In the genomic region with DNA sequence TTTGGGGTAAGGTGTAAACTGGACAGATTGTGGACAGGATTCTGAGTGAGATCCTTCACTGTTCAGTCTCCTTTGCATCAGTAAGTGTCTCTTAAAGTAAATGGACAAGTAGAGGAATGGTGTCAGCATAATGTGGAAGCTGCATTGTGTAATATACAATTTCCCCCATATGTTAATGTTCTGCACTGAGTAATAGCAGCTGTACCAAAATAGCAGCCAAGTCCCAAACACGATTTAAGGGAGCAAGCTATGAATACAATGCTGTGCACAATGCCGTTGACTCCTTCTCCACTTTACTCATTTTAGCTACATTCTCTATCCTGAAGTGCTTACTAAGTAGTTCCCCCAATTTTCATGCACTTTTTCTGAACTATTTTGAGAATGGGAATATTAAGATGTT, we compare ENCODE assay signal across 16 cellular contexts.
"Had no signal": no experiment of that assay in that cellular context is flagged by ENCODE, and none has a peak within 500 bp of the region (broad histone marks: within the 10 kb centered on the region; RNA-seq: fewer than 3 reads in every experiment).

No MANE protein-coding gene starts in this region.

- H3K27ac ChIP-seq: brain microvascular endothelial cell, left ventricle myocardium inferior, thyroid gland, vagina had no signal

- H3K27ac Mint-ChIP-seq: activated CD4-positive, alpha-beta T cell treated with anti-CD3 and anti-CD28 coated beads, Interleukin-2, amount 10 ng/mL, durations not matched to agents 7 days and 5 days; activated naive CD8-positive, alpha-beta T cell treated with anti-CD3 and anti-CD28 coated beads for 36 hours; activated T-cell treated with anti-CD3 and anti-CD28 coated beads, Interleukin-2, amount 50 U/mL, for 72 hours; memory B cell; natural killer cell; stimulated activated memory B cell treated with anti-CD40 and anti-IgM and Interleukin-4, amounts not matched to agents 10 μg/mL and 1 μg/mL and 100 μg/mL, for 72 hours; T-helper 2 cell treated with Interferon-gamma antibody and Interleukin-4, amounts not matched to agents 5 μg/mL and 100 μg/mL, for 36 hours had no signal

- H3K4me1 ChIP-seq: left ventricle myocardium inferior, thyroid gland, vagina had no signal

- ATAC-seq: natural killer cell; stimulated activated memory B cell treated with anti-CD40 and anti-IgM and Interleukin-4, amounts not matched to agents 10 μg/mL and 1 μg/mL and 100 μg/mL, for 72 hours had no signal

- H3K36me3 Mint-ChIP-seq: activated naive CD8-positive, alpha-beta T cell treated with anti-CD3 and anti-CD28 coated beads for 36 hours; natural killer cell; stimulated activated memory B cell treated with anti-CD40 and anti-IgM and Interleukin-4, amounts not matched to agents 10 μg/mL and 1 μg/mL and 100 μg/mL, for 72 hours had no signal

- H3K9me3 ChIP-seq: left ventricle myocardium inferior, thyroid gland, vagina had no signal

- H3K4me3 Mint-ChIP-seq: activated CD4-positive, alpha-beta T cell treated with anti-CD3 and anti-CD28 coated beads, Interleukin-2, amount 10 ng/mL, durations not matched to agents 7 days and 5 days; activated naive CD8-positive, alpha-beta T cell treated with anti-CD3 and anti-CD28 coated beads for 36 hours; activated T-cell treated with anti-CD3 and anti-CD28 coated beads, Interleukin-2, amount 50 U/mL, for 72 hours; memory B cell; natural killer cell; stimulated activated memory B cell treated with anti-CD40 and anti-IgM and Interleukin-4, amounts not matched to agents 10 μg/mL and 1 μg/mL and 100 μg/mL, for 72 hours; T-helper 2 cell treated with Interferon-gamma antibody and Interleukin-4, amounts not matched to agents 5 μg/mL and 100 μg/mL, for 36 hours had no signal

- H3K9me3 Mint-ChIP-seq: activated naive CD8-positive, alpha-beta T cell treated with anti-CD3 and anti-CD28 coated beads for 36 hours; activated T-cell treated with anti-CD3 and anti-CD28 coated beads, Interleukin-2, amount 50 U/mL, for 72 hours; memory B cell; natural killer cell; stimulated activated memory B cell treated with anti-CD40 and anti-IgM and Interleukin-4, amounts not matched to agents 10 μg/mL and 1 μg/mL and 100 μg/mL, for 72 hours; T-helper 2 cell treated with Interferon-gamma antibody and Interleukin-4, amounts not matched to agents 5 μg/mL and 100 μg/mL, for 36 hours had no signal

- H3K27me3 ChIP-seq: brain microvascular endothelial cell, thyroid gland, vagina had no signal

- H3K4me1 Mint-ChIP-seq: activated CD4-positive, alpha-beta T cell treated with anti-CD3 and anti-CD28 coated beads, Interleukin-2, amount 10 ng/mL, durations not matched to agents 7 days and 5 days; natural killer cell; stimulated activated memory B cell treated with anti-CD40 and anti-IgM and Interleukin-4, amounts not matched to agents 10 μg/mL and 1 μg/mL and 100 μg/mL, for 72 hours had no signal

- DNase-seq: activated CD4-positive, alpha-beta T cell treated with anti-CD3 and anti-CD28 coated beads, Interleukin-2, amount 10 ng/mL, durations not matched to agents 7 days and 5 days; activated CD4-positive, CD25-positive, alpha-beta regulatory T cell; activated CD8-positive, alpha-beta memory T cell treated with anti-CD3 and anti-CD28 coated beads, Interleukin-2, amount 50 U/mL, for 48 hours; activated naive CD8-positive, alpha-beta T cell treated with anti-CD3 and anti-CD28 coated beads for 36 hours; activated T-cell treated with anti-CD3 and anti-CD28 coated beads, Interleukin-2, amount 50 U/mL, for 72 hours; brain microvascular endothelial cell; cortex of kidney; effector CD4-positive, alpha-beta T cell; hippocampal formation; left ventricle myocardium inferior; natural killer cell; thyroid gland had no signal

- H3K36me3 ChIP-seq: brain microvascular endothelial cell, left ventricle myocardium inferior, thyroid gland, vagina had no signal

- H3K4me3 ChIP-seq: left ventricle myocardium inferior, thyroid gland, vagina had no signal
